ENCODE assay signal across 30 cellular contexts in the genomic region with DNA sequence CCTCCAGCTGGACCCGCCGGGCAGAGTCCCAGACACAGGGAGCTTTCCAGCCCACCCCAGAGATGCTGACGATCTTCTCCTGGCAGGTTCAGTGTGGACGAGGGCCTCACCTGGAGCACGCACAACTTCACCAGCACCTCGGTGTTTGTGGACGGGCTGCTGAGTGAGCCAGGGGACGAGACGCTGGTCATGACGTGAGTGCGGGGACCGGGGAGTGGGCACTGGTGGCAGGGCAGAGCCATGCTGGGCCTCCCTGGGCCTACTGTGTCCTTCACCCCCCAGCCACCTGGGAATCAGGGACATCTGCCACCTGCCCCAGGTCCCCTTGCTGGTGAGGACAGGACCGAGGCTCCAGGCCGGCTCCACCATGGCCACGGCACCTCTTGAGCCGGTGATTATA.
"Had no signal": no experiment of that assay in that cellular context is flagged by ENCODE, and none has a peak within 500 bp of the region (broad histone marks: within the 10 kb centered on the region; RNA-seq: fewer than 3 reads in every experiment).

No MANE protein-coding gene starts in this region.

- H3K9me3 ChIP-seq: neutrophil, pancreas, psoas muscle, right lobe of liver, sigmoid colon, suprapubic skin, testis, tibial artery, transverse colon, upper lobe of right lung, uterus had no signal

- H3K27ac Mint-ChIP-seq: naive B cell; natural killer cell treated with Interleukin-12 subunit alpha and Interleukin-12 subunit beta and Interleukin-15 and Interleukin-18, amount 100 ng/mL, for 72 hours; nephron progenitor cell; progenitor cell of endocrine pancreas had no signal

- H3K9ac ChIP-seq: neural progenitor cell had no signal

- H3K4me3 ChIP-seq: neural progenitor cell, pancreas, psoas muscle, right lobe of liver, sigmoid colon, suprapubic skin, testis, tibial artery, transverse colon, upper lobe of right lung, uterus had no signal

- H3K9me3 Mint-ChIP-seq: naive B cell; naive thymus-derived CD8-positive, alpha-beta T cell; natural killer cell treated with Interleukin-12 subunit alpha and Interleukin-12 subunit beta and Interleukin-15 and Interleukin-18, amount 100 ng/mL, for 72 hours; nephron progenitor cell; neural progenitor cell; stimulated activated effector memory CD8-positive, alpha-beta T cell treated with anti-CD3 and anti-CD28 coated beads, Interleukin-12 subunit alpha, Interleukin-12 subunit beta, amount 100 ng/mL, for 72 hours; stimulated activated naive CD8-positive, alpha-beta T cell treated with anti-CD3 and anti-CD28 coated beads, Interleukin-15, amount 100 ng/mL, for 72 hours; type B pancreatic cell had no signal

- H3K4me2 ChIP-seq: neural progenitor cell had no signal

- H3K36me3 ChIP-seq: neural progenitor cell, pancreas, right lobe of liver, sigmoid colon, suprapubic skin, tibial artery, transverse colon, upper lobe of right lung, uterus had no signal

- H3K36me3 Mint-ChIP-seq: naive B cell; natural killer cell treated with Interleukin-12 subunit alpha and Interleukin-12 subunit beta and Interleukin-15 and Interleukin-18, amount 100 ng/mL, for 72 hours; neural progenitor cell; stimulated activated effector memory CD8-positive, alpha-beta T cell treated with anti-CD3 and anti-CD28 coated beads, Interleukin-12 subunit alpha, Interleukin-12 subunit beta, amount 100 ng/mL, for 72 hours; type B pancreatic cell had no signal

- H3K27me3 ChIP-seq: neural progenitor cell, pancreas, right lobe of liver, testis, transverse colon, uterus had no signal

- H3K4me3 Mint-ChIP-seq: naive B cell; naive thymus-derived CD8-positive, alpha-beta T cell; natural killer cell treated with Interleukin-12 subunit alpha and Interleukin-12 subunit beta and Interleukin-15 and Interleukin-18, amount 100 ng/mL, for 72 hours; nephron progenitor cell; neural progenitor cell; stimulated activated effector memory CD8-positive, alpha-beta T cell treated with anti-CD3 and anti-CD28 coated beads, Interleukin-12 subunit alpha, Interleukin-12 subunit beta, amount 100 ng/mL, for 72 hours; stimulated activated naive CD8-positive, alpha-beta T cell treated with anti-CD3 and anti-CD28 coated beads, Interleukin-15, amount 100 ng/mL, for 72 hours; type B pancreatic cell had no signal

- DNase-seq: naive B cell; naive thymus-derived CD8-positive, alpha-beta T cell; nephron progenitor cell; nucleus accumbens; psoas muscle; right lobe of liver; sigmoid colon; small intestine; stimulated activated CD4-positive, alpha-beta T cell treated with anti-CD3 and anti-CD28 coated beads, Interleukin-15, amount 100 ng/mL, for 24 hours; stimulated activated CD4-positive, alpha-beta T cell treated with anti-CD3 and anti-CD28 coated beads, Interleukin-2, amount 100 ng/mL, for 24 hours; stimulated activated CD4-positive, alpha-beta T cell treated with anti-CD3 and anti-CD28 coated beads, Interleukin-2, amount 100 ng/mL, for 48 hours; stimulated activated CD4-positive, alpha-beta T cell treated with anti-CD3 and anti-CD28 coated beads, Interleukin-4, amount 100 ng/mL, for 24 hours; stimulated activated naive CD4-positive, alpha-beta T cell; stimulated activated naive CD8-positive, alpha-beta T cell treated with anti-CD3 and anti-CD28 coated beads, Interleukin-15, amount 100 ng/mL, for 72 hours; stimulated activated naive CD8-positive, alpha-beta T cell treated with anti-CD3 and anti-CD28 coated beads, Interleukin-15, Interleukin-2, amounts not matched to agents 100 U/mL and 50 U/mL, for 24 hours; substantia nigra; testis; tibial artery; transverse colon; upper lobe of right lung; uterus had no signal

- H3K27me3 Mint-ChIP-seq: type B pancreatic cell had no signal

- H3K4me1 ChIP-seq: pancreas, psoas muscle, right lobe of liver, sigmoid colon, tibial artery, transverse colon, upper lobe of right lung had no signal

- H3K4me1 Mint-ChIP-seq: naive B cell had no signal

- H3K27ac ChIP-seq: neural progenitor cell, neutrophil, pancreas, psoas muscle, right lobe of liver, sigmoid colon, suprapubic skin, testis, tibial artery, transverse colon, upper lobe of right lung, uterus had no signal

- H2AFZ ChIP-seq: neural progenitor cell had no signal

- ATAC-seq: naive thymus-derived CD8-positive, alpha-beta T cell; natural killer cell treated with Interleukin-12 subunit alpha and Interleukin-12 subunit beta and Interleukin-15 and Interleukin-18, amount 100 ng/mL, for 72 hours; right cardiac atrium; right lobe of liver; stimulated activated effector memory CD8-positive, alpha-beta T cell treated with anti-CD3 and anti-CD28 coated beads, Interleukin-12 subunit alpha, Interleukin-12 subunit beta, amount 100 ng/mL, for 72 hours; stimulated activated naive CD8-positive, alpha-beta T cell treated with anti-CD3 and anti-CD28 coated beads, Interleukin-15, amount 100 ng/mL, for 72 hours; stimulated activated naive CD8-positive, alpha-beta T cell treated with anti-CD3 and anti-CD28 coated beads, Interleukin-15, Interleukin-2, amounts not matched to agents 100 U/mL and 50 U/mL, for 24 hours; upper lobe of right lung had no signal
